In the genomic region with DNA sequence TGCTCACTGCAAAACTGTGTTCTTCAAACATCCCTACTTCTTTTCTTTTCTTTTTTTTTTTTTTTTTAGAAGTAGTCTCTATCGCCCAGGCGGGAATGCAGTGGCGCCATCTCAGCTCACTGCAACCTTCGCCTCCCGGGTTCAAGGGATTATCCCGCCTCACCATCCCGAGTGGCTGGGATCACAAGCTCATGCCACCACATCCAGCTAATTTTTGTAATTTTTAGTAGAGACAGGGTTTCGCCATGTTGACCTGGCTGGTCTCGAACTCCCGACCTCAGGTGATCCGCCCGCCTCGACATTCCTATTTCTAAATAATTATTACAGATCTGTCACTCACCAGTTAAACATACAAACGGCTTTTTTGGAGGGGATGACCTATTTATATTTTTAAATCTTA, we compare ENCODE assay signal across 1 cellular context.
TF ChIP-seq lines count a peak whose summit lies in the region.

No MANE protein-coding gene starts in this region.

TF ChIP-seq in H1, 55 proteins besides CTCF, POLR2A, EP300 and RAD21:
- TF ChIP-seq HDAC2 (IDR thresholded peaks at IDR 0.05; ENCODE audit: borderline replicate concordance in 1 of 2, low read depth in 2 of 2, low read length in 2 of 2) (no peak), TCF12 (IDR thresholded peaks at IDR 0.05; ENCODE audit: low read depth, low read length) (no peak), SP1 (IDR thresholded peaks at IDR 0.05; ENCODE audit: low read depth, low read length) (no peak), SRF (IDR thresholded peaks at IDR 0.05; ENCODE audit: low read depth, low read length) (no peak), GABPA (IDR thresholded peaks at IDR 0.05; ENCODE audit: borderline replicate concordance, insufficient read depth, low read length) (no peak), JUN (IDR thresholded peaks at IDR 0.05; ENCODE audit: low read depth, low read length) (no peak), HDAC6 (IDR thresholded peaks at IDR 0.05; ENCODE audit: low read depth, low read length) (no peak), TAF1 (IDR thresholded peaks at IDR 0.05; ENCODE audit: low read depth, low read length) (no peak), SUZ12 (IDR thresholded peaks at IDR 0.05; ENCODE audit: low read length) (no peak)
TF ChIP-seq in H1: peak in this region for 0.
